ENCODE assay signal across 1 cellular context in the genomic region with DNA sequence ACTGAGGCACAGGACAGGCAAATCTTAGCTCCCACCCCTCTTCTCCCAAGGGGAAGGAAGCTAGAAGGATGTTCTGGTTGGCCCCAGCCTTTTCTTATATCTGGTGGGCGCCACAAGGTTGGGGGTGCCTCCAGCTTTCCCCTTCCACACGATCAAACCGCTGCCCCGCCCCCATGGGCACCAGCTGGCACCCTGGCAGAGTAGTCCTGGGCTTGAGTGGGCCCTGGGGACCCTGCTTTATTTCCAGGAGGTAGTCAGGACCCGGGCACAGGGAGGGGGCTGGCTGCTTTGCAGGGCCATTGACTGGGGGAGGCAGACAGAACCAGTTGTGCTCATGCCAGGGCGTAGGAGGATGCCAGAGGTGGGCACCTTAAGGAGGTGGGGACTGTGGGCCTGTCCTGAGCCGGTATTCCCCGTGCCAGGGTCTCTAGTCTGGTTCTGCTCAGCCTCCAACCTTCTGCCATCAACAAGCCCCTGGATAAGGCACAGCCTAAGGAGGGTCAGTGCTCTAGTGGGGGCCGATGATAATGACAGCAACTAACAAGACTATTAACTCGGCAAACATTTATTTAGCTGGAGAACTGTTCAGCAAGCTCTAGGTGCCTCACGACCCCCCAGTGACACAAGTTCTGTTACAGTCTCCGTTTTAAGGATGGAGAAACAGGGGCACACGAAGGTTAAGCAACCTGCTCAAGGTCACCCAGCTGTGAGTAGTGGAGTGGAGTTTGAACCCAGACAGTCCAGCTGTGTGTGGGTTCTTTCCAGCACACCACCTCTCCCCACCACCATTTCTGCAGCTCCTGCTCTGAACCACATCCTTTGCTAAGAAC.
TF ChIP-seq lines count a peak whose summit lies in the region.

No MANE protein-coding gene starts in this region.

TF ChIP-seq in HCT116, 20 proteins besides CTCF, POLR2A, EP300 and RAD21:
- TF ChIP-seq FOSL1 (IDR thresholded peaks at IDR 0.05; ENCODE audit: low read depth) (no peak), SIN3A (IDR thresholded peaks at IDR 0.05; ENCODE audit: low read depth) (no peak), SP1 (IDR thresholded peaks at IDR 0.05; ENCODE audit: low read depth) (no peak), YY1 (IDR thresholded peaks at IDR 0.05; ENCODE audit: extremely low read depth, insufficient replicate concordance, low read depth, low read length) (no peak), ELF1 (IDR thresholded peaks at IDR 0.05; ENCODE audit: borderline replicate concordance, low read depth) (no peak), EGR1 (IDR thresholded peaks at IDR 0.05; ENCODE audit: low read depth) (no peak), TCF7L2 (IDR thresholded peaks at IDR 0.05; ENCODE audit: borderline replicate concordance, extremely low read depth, insufficient read depth, insufficient read length) (no peak), JUND (IDR thresholded peaks at IDR 0.05) (no peak)
- TF ChIP-seq, protein P1, sequence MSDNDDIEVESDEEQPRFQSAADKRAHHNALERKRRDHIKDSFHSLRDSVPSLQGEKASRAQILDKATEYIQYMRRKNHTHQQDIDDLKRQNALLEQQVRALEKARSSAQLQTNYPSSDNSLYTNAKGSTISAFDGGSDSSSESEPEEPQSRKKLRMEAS (IDR thresholded peaks at IDR 0.05) = no peak
- TF ChIP-seq, protein P2, sequence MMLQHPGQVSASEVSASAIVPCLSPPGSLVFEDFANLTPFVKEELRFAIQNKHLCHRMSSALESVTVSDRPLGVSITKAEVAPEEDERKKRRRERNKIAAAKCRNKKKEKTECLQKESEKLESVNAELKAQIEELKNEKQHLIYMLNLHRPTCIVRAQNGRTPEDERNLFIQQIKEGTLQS (IDR thresholded peaks at IDR 0.05) = no peak
